ENCODE assay signal across 2 cellular contexts in genomic region chr19:47071731-47072130, GRCh38.
TF ChIP-seq lines count a peak whose summit lies in the region.

No MANE protein-coding gene starts in this region.

TF ChIP-seq in GM23338, 12 proteins besides CTCF, POLR2A, EP300 and RAD21:
- TF ChIP-seq ZNF462 (CRISPR knock-in tag; IDR thresholded peaks at IDR 0.05), result no peak
- no peak for TF ChIP-seq ZNF114 (CRISPR knock-in tag; IDR thresholded peaks at IDR 0.05)
- no peak for TF ChIP-seq ZNF331 (CRISPR knock-in tag; IDR thresholded peaks at IDR 0.05; ENCODE audit: low read depth)
- TF ChIP-seq, protein P1, sequence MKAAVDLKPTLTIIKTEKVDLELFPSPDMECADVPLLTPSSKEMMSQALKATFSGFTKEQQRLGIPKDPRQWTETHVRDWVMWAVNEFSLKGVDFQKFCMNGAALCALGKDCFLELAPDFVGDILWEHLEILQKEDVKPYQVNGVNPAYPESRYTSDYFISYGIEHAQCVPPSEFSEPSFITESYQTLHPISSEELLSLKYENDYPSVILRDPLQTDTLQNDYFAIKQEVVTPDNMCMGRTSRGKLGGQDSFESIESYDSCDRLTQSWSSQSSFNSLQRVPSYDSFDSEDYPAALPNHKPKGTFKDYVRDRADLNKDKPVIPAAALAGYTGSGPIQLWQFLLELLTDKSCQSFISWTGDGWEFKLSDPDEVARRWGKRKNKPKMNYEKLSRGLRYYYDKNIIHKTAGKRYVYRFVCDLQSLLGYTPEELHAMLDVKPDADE (IDR thresholded peaks at IDR 0.05), result no peak
- TF ChIP-seq JUNB (IDR thresholded peaks at IDR 0.05; ENCODE audit: unreplicated experiment), result no peak
- TF ChIP-seq NANOG (IDR thresholded peaks at IDR 0.05; ENCODE audit: borderline replicate concordance), result no peak
- no peak for TF ChIP-seq STAT1 (IDR thresholded peaks at IDR 0.05; ENCODE audit: unreplicated experiment)
- no peak for TF ChIP-seq POLR2AphosphoS5 (IDR thresholded peaks at IDR 0.05; ENCODE audit: low read depth)
- no peak for TF ChIP-seq EZH2 (IDR thresholded peaks at IDR 0.05; ENCODE audit: low read depth, unreplicated experiment)
- no peak for TF ChIP-seq EZH2phosphoT487 (IDR thresholded peaks at IDR 0.05; ENCODE audit: unreplicated experiment)
- TF ChIP-seq, protein P2, sequence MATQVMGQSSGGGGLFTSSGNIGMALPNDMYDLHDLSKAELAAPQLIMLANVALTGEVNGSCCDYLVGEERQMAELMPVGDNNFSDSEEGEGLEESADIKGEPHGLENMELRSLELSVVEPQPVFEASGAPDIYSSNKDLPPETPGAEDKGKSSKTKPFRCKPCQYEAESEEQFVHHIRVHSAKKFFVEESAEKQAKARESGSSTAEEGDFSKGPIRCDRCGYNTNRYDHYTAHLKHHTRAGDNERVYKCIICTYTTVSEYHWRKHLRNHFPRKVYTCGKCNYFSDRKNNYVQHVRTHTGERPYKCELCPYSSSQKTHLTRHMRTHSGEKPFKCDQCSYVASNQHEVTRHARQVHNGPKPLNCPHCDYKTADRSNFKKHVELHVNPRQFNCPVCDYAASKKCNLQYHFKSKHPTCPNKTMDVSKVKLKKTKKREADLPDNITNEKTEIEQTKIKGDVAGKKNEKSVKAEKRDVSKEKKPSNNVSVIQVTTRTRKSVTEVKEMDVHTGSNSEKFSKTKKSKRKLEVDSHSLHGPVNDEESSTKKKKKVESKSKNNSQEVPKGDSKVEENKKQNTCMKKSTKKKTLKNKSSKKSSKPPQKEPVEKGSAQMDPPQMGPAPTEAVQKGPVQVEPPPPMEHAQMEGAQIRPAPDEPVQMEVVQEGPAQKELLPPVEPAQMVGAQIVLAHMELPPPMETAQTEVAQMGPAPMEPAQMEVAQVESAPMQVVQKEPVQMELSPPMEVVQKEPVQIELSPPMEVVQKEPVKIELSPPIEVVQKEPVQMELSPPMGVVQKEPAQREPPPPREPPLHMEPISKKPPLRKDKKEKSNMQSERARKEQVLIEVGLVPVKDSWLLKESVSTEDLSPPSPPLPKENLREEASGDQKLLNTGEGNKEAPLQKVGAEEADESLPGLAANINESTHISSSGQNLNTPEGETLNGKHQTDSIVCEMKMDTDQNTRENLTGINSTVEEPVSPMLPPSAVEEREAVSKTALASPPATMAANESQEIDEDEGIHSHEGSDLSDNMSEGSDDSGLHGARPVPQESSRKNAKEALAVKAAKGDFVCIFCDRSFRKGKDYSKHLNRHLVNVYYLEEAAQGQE (IDR thresholded peaks at IDR 0.05; ENCODE audit: unreplicated experiment), result no peak
- TF ChIP-seq CREB1 (CRISPR knock-in tag; IDR thresholded peaks at IDR 0.05; ENCODE audit: low read depth), result no peak

TF ChIP-seq in H1, 55 proteins besides CTCF, POLR2A, EP300 and RAD21:
- TF ChIP-seq, protein P3, sequence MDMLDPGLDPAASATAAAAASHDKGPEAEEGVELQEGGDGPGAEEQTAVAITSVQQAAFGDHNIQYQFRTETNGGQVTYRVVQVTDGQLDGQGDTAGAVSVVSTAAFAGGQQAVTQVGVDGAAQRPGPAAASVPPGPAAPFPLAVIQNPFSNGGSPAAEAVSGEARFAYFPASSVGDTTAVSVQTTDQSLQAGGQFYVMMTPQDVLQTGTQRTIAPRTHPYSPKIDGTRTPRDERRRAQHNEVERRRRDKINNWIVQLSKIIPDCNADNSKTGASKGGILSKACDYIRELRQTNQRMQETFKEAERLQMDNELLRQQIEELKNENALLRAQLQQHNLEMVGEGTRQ (IDR thresholded peaks at IDR 0.05; ENCODE audit: low read length), result no peak
- TF ChIP-seq BCL11A (IDR thresholded peaks at IDR 0.05; ENCODE audit: low read depth in 2 of 2, low read length in 2 of 2) (no peak), E2F6 (IDR thresholded peaks at IDR 0.05) (no peak), TCF12 (IDR thresholded peaks at IDR 0.05; ENCODE audit: low read depth, low read length) (no peak), EGR1 (IDR thresholded peaks at IDR 0.05; ENCODE audit: borderline replicate concordance, low read depth, low read length) (no peak), NRF1 (IDR thresholded peaks at IDR 0.05; ENCODE audit: low read depth, low read length) (no peak), CHD7 (IDR thresholded peaks at IDR 0.05; ENCODE audit: insufficient replicate concordance, low read length) (no peak), CTBP2 (IDR thresholded peaks at IDR 0.05; ENCODE audit: borderline replicate concordance, insufficient read depth, insufficient read length, low read length) (no peak), SP1 (IDR thresholded peaks at IDR 0.05; ENCODE audit: low read depth, low read length) (no peak), CHD2 (IDR thresholded peaks at IDR 0.05; ENCODE audit: low read length) (no peak), NANOG (IDR thresholded peaks at IDR 0.05; ENCODE audit: insufficient read depth, low read depth, low read length, poor library complexity, severe bottlenecking) (no peak), HDAC6 (IDR thresholded peaks at IDR 0.05; ENCODE audit: low read depth, low read length) (no peak), ZNF274 (IDR thresholded peaks at IDR 0.05; ENCODE audit: borderline replicate concordance, extremely low read depth, low read length) (no peak), SIRT6 (IDR thresholded peaks at IDR 0.05; ENCODE audit: low read length) (no peak), PHF8 (conservative IDR thresholded peaks at IDR 0.05; ENCODE audit: low read depth, low read length) (no peak), GABPA (IDR thresholded peaks at IDR 0.05; ENCODE audit: borderline replicate concordance, insufficient read depth, low read length) (no peak), SRF (IDR thresholded peaks at IDR 0.05; ENCODE audit: low read depth, low read length) (no peak), CEBPB (IDR thresholded peaks at IDR 0.05; ENCODE audit: low read depth, low read length) (no peak), TBP (IDR thresholded peaks at IDR 0.05; ENCODE audit: low read depth, low read length) (no peak)
